In genomic region chr1:55382699-55383377, GRCh38 we compare ENCODE assay signal across 2 cellular contexts.
TF ChIP-seq lines count a peak whose summit lies in the region.

No MANE protein-coding gene starts in this region.

TF ChIP-seq in HEK293, 187 proteins besides CTCF, POLR2A, EP300 and RAD21:
- TF ChIP-seq, protein P1, sequence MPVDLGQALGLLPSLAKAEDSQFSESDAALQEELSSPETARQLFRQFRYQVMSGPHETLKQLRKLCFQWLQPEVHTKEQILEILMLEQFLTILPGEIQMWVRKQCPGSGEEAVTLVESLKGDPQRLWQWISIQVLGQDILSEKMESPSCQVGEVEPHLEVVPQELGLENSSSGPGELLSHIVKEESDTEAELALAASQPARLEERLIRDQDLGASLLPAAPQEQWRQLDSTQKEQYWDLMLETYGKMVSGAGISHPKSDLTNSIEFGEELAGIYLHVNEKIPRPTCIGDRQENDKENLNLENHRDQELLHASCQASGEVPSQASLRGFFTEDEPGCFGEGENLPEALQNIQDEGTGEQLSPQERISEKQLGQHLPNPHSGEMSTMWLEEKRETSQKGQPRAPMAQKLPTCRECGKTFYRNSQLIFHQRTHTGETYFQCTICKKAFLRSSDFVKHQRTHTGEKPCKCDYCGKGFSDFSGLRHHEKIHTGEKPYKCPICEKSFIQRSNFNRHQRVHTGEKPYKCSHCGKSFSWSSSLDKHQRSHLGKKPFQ (tag by site-specific recombination; IDR thresholded peaks at IDR 0.05) = 0 out of 2 replicates have a peak, but pooled peaks have one; percentile 38
- no peak for TF ChIP-seq SETDB1 (IDR thresholded peaks at IDR 0.05; ENCODE audit: insufficient read length, low read length)
- TF ChIP-seq ZSCAN4 (tag by site-specific recombination; IDR thresholded peaks at IDR 0.05) = peak; percentile 61

TF ChIP-seq in IMR-90, 13 proteins besides CTCF, POLR2A, EP300 and RAD21:
- TF ChIP-seq BHLHE40 (IDR thresholded peaks at IDR 0.05; ENCODE audit: low read depth, low read length) = no peak
- no peak for TF ChIP-seq FOS (IDR thresholded peaks at IDR 0.05; ENCODE audit: low read depth, low read length)
- TF ChIP-seq RFX5 (IDR thresholded peaks at IDR 0.05; ENCODE audit: low read depth, low read length) = no peak
- no peak for TF ChIP-seq CEBPB (IDR thresholded peaks at IDR 0.05; ENCODE audit: low read depth, low read length)
- no peak for TF ChIP-seq ELK1 (IDR thresholded peaks at IDR 0.05; ENCODE audit: borderline replicate concordance, low read depth, low read length)
TF ChIP-seq in IMR-90: peak in this region for 0.
